ENCODE assay signal across 12 cellular contexts in the genomic region with DNA sequence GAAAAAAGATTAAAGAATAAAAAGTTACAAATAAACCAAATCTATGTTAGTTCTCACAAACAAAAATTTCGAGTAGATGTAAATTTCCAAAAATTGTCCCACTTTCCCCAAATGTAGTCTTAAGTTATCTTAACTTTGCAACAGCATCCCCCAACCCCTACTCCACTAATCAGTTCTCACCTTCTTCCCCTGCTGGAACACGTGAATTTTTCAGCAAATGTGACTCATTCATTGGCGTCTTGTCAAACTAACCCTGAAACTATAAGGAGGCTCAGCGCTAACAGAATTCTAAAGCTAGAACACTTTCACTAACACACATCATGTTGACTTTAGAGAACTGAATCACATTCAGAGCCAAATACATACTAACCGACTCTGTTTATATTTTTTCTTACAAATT. TPM values are rescaled to one million over a fixed set of nuclear protein-coding genes. Genes with fewer than 3 reads are reported as not detected.
DNase-seq lines count a peak whose midpoint lies in the region; ATAC-seq, FAIRE-seq and TF ChIP-seq lines count a peak whose summit lies in the region.
"Had no signal": no experiment of that assay in that cellular context is flagged by ENCODE, and none has a peak within 500 bp of the region (broad histone marks: within the 10 kb centered on the region; RNA-seq: fewer than 3 reads in every experiment).

No MANE protein-coding gene starts in this region.

- WGBS in gastroesophageal sphincter (ENCODE audit: low coverage in 1 of 2), 2 donors, result 24% methylated on average over 5 of the region's 5 CpGs
- 68 to 72% methylated on average over 5 of the region's 5 CpGs for WGBS in sigmoid colon, 2 donors

- H3K27ac Mint-ChIP-seq in nephron progenitor cell, result peak overlapping the region; percentile 37

- peaks cover 4% of the 10 kb centered on the region for H3K9me3 Mint-ChIP-seq in nephron progenitor cell

- H3K4me1 ChIP-seq in endothelial cell of umbilical vein (ENCODE audit: control insufficient read depth, extremely low read depth, insufficient read depth, low read length) (no peaks in the 10 kb centered on the region), gastroesophageal sphincter (peaks cover 0 to 34% (median 4%) of the 10 kb centered on the region in 3 donors), sigmoid colon (peaks cover 0 to 32% (median 21%) of the 10 kb centered on the region in 4 donors)
- H3K4me1 ChIP-seq: lower lobe of right lung, upper lobe of left lung had no signal

- CTCF ChIA-PET in endothelial cell of umbilical vein (lab: Charles Lee) (interaction anchor here (1.1 to 1.9 kb wide), 2 partner anchors 46 to 110 kb away, joined by 4 read pairs; no protein-coding TSS in a partner anchor), GM10248 (lab: Yijun Ruan, JAX) (interaction anchor here (1.7 to 2.2 kb wide), 2 partner anchors 16 to 110 kb away, joined by 4 to 6 read pairs; no protein-coding TSS in a partner anchor)

- no peaks in the 10 kb centered on the region for H3K27me3 Mint-ChIP-seq in nephron progenitor cell (ENCODE audit: low read depth, poor library complexity)

- H3K36me3 Mint-ChIP-seq in nephron progenitor cell (ENCODE audit: low read depth), result peaks cover 41% of the 10 kb centered on the region

- H3K4me3 ChIP-seq in endothelial cell of umbilical vein (replicated peaks in 1 of 3; ENCODE audit: insufficient read depth in 1 of 3, low read depth in 1 of 3, low read length in 3 of 3) (no peak overlapping the region), gastroesophageal sphincter (no peak overlapping the region), sigmoid colon (no peak overlapping the region)
- H3K4me3 ChIP-seq: lower lobe of right lung, upper lobe of left lung had no signal

- in situ Hi-C loops in G401 (cut with HindIII; ENCODE audit: low sequenced_read_pairs), result no loop called here

- POLR2A ChIA-PET in endothelial cell of umbilical vein (lab: Charles Lee) (no interaction called here), GM10248 (lab: Yijun Ruan, JAX) (no interaction called here)

- TF ChIP-seq EP300 in gastroesophageal sphincter (IDR thresholded peaks at IDR 0.05), result no peak
- TF ChIP-seq EP300 in sigmoid colon (IDR thresholded peaks at IDR 0.05), result no peak

- no peak overlapping the region for H3K4me3 Mint-ChIP-seq in nephron progenitor cell

- TF ChIP-seq POLR2A in endothelial cell of umbilical vein (IDR thresholded peaks at IDR 0.05; ENCODE audit: low read depth, low read length) (no peak), gastroesophageal sphincter (IDR thresholded peaks at IDR 0.05) (no peak), sigmoid colon (IDR thresholded peaks at IDR 0.05) (no peak)

- DNase-seq in G401 (ENCODE audit: low spot score) (peak; percentile 29), OCI-M1 (lab: John Stamatoyannopoulos, UW) (peak; percentile 78), endothelial cell of umbilical vein (ENCODE audit: low read depth, low spot score) (peak; percentile 82), nephron progenitor cell (no peak), sigmoid colon (no peak), GM10248 (ENCODE audit: extremely low spot score) (no peak)
- DNase-seq: lower lobe of right lung, NCI-H1436 treated with DMSO at 0.1 percent for 48 hours, retina, upper lobe of left lung had no signal

- H3K9me3 ChIP-seq in endothelial cell of umbilical vein (replicated peaks; ENCODE audit: control insufficient read depth, insufficient read depth, low read length) (no peaks in the 10 kb centered on the region), gastroesophageal sphincter (no peaks in the 10 kb centered on the region), sigmoid colon (no peaks in the 10 kb centered on the region)
- H3K9me3 ChIP-seq: lower lobe of right lung, upper lobe of left lung had no signal

- no peak for ATAC-seq in HG03280 (IDR thresholded peaks at IDR 0.05; ENCODE audit: unreplicated experiment)
- no peak for ATAC-seq in gastroesophageal sphincter

- no TSS peak for BruUV-seq in endothelial cell of umbilical vein (replicated peaks; lab: Mats Ljungman, UMichigan)

- no peak overlapping the region for H2AFZ ChIP-seq in endothelial cell of umbilical vein (ENCODE audit: low read depth, low read length)

- no peaks in the 10 kb centered on the region for H4K20me1 ChIP-seq in endothelial cell of umbilical vein (replicated peaks; ENCODE audit: control insufficient read depth, extremely low read depth, insufficient read depth, low read length)

- H3K9ac ChIP-seq in endothelial cell of umbilical vein (replicated peaks; ENCODE audit: extremely low read depth, insufficient read depth, low read length), result no peak overlapping the region

- H3K36me3 ChIP-seq in endothelial cell of umbilical vein (ENCODE audit: control insufficient read depth in 2 of 2, extremely low read depth in 1 of 2, insufficient read depth in 2 of 2, low read length in 2 of 2) (peaks cover 0 to 2% of the 10 kb centered on the region in 2 experiments), gastroesophageal sphincter (peaks cover 0 to 13% of the 10 kb centered on the region in 2 donors), sigmoid colon (peaks cover 0 to 10% (median 6%) of the 10 kb centered on the region in 4 donors)

- TF ChIP-seq CTCF in endothelial cell of umbilical vein (IDR thresholded peaks at IDR 0.05; ENCODE audit: extremely low read depth in 1 of 2, insufficient read depth in 1 of 2, low read depth in 1 of 2, low read length in 2 of 2) (no peak), nephron progenitor cell (IDR thresholded peaks at IDR 0.05) (no peak), gastroesophageal sphincter (IDR thresholded peaks at IDR 0.05) (no peak), sigmoid colon (IDR thresholded peaks at IDR 0.05) (no peak), GM10248 (IDR thresholded peaks at IDR 0.05; ENCODE audit: control extremely low read depth, extremely low read depth, low read depth, missing control alignments) (no peak)

- intact Hi-C loops in endothelial cell of umbilical vein (cut with micrococcal nuclease), result loop anchor here (10.0 kb wide), 1 partner anchor 120 kb away; no protein-coding TSS in a partner anchor
- intact Hi-C loops in sigmoid colon (cut with DNase I), result loop anchor here (10.0 kb wide), 1 partner anchor 50 kb away; a partner anchor contains a TSS

- FAIRE-seq in endothelial cell of umbilical vein (lab: Jason Lieb, UNC), result peak; percentile 44

- no peaks in the 10 kb centered on the region for H3K27me3 ChIP-seq in endothelial cell of umbilical vein (ENCODE audit: control insufficient read depth in 2 of 2, insufficient read depth in 2 of 2, low read length in 2 of 2)
- H3K27me3 ChIP-seq in gastroesophageal sphincter, result no peaks in the 10 kb centered on the region
- H3K27me3 ChIP-seq in sigmoid colon, result no peaks in the 10 kb centered on the region
- H3K27me3 ChIP-seq: upper lobe of left lung had no signal

- H3K9me1 ChIP-seq in endothelial cell of umbilical vein (replicated peaks; ENCODE audit: control insufficient read depth, extremely low read depth, insufficient read depth, low read length), result no peaks in the 10 kb centered on the region

- H3K27ac ChIP-seq in endothelial cell of umbilical vein (ENCODE audit: insufficient read depth, low read depth, low read length), result no peak overlapping the region
- H3K27ac ChIP-seq in gastroesophageal sphincter, result peak overlapping the region in 1 of 4 donors; percentile 39
- H3K27ac ChIP-seq in sigmoid colon, result peak overlapping the region in 2 of 4 donors; percentile 29 to 49
- H3K27ac ChIP-seq: lower lobe of right lung, upper lobe of left lung had no signal

- H3K79me2 ChIP-seq in endothelial cell of umbilical vein (ENCODE audit: control insufficient read depth, insufficient read depth, low read length), result no peaks in the 10 kb centered on the region

- H3K4me2 ChIP-seq in endothelial cell of umbilical vein (ENCODE audit: insufficient read depth, low read length), result no peak overlapping the region

- peaks cover 21% of the 10 kb centered on the region for H3K4me1 Mint-ChIP-seq in nephron progenitor cell

- dilution Hi-C loops in endothelial cell of umbilical vein (cut with MboI; ENCODE audit: extremely low pct_ligation_motif_present, low sequenced_read_pairs), result no loop called here

TF ChIP-seq in endothelial cell of umbilical vein, 7 proteins besides CTCF, POLR2A, EP300 and RAD21:
- TF ChIP-seq POLR2AphosphoS5 (IDR thresholded peaks at IDR 0.05; ENCODE audit: insufficient read depth, low read depth, low read length), result no peak
- peak; percentile 50 for TF ChIP-seq FOS (IDR thresholded peaks at IDR 0.05; ENCODE audit: borderline replicate concordance, insufficient read depth, low read length)
- TF ChIP-seq MYC (IDR thresholded peaks at IDR 0.05; ENCODE audit: low read depth, low read length), result no peak
- TF ChIP-seq EZH2 (IDR thresholded peaks at IDR 0.05; ENCODE audit: borderline replicate concordance, low read depth, low read length, severe bottlenecking), result no peak
- TF ChIP-seq GATA2 (IDR thresholded peaks at IDR 0.05; ENCODE audit: insufficient read depth, insufficient read length, low read depth, low read length), result no peak
- TF ChIP-seq, protein P1, sequence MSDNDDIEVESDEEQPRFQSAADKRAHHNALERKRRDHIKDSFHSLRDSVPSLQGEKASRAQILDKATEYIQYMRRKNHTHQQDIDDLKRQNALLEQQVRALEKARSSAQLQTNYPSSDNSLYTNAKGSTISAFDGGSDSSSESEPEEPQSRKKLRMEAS (IDR thresholded peaks at IDR 0.05; ENCODE audit: insufficient read depth, insufficient read length), result no peak
- peak; percentile 19 for TF ChIP-seq JUN (IDR thresholded peaks at IDR 0.05; ENCODE audit: borderline replicate concordance, insufficient read depth, insufficient read length, low read depth)

RNA-seq across cellular contexts. Expression of a gene that starts 46.1 kb away (rescaled TPM):
- 2.5 and 6.7 TPM in 2 replicates for total RNA-seq in G401 (2014; rRNA removed; shearing (Covaris generic))
- 26.9 and 30.5 TPM in 2 replicates for total RNA-seq in endothelial cell of umbilical vein
- 11.9 and 14.1 TPM in 2 replicates for polyA plus RNA-seq in endothelial cell of umbilical vein
- polyA plus RNA-seq in endothelial cell of umbilical vein (2011; cell fraction: cytosol; rRNA removed), result 15.2 and 16.4 TPM in 2 replicates
- polyA plus RNA-seq in endothelial cell of umbilical vein (2011; cell fraction: nucleus; rRNA removed), result 65.5 and 66.9 TPM in 2 replicates
- 20.1 and 22.0 TPM in 2 replicates for polyA plus RNA-seq in endothelial cell of umbilical vein (2012)
- 16.0 and 17.1 TPM in 2 replicates for polyA minus RNA-seq in endothelial cell of umbilical vein
- polyA minus RNA-seq in endothelial cell of umbilical vein (2011; cell fraction: cytosol; rRNA and poly(A)+ RNA removed), result 7.9 TPM
- polyA minus RNA-seq in endothelial cell of umbilical vein (2011; cell fraction: nucleus; rRNA and poly(A)+ RNA removed), result 32.2 and 33.1 TPM in 2 replicates
- total RNA-seq in gastroesophageal sphincter, result 10 to 100 TPM; 28.5 to 53.9 (median 42.2) TPM
- total RNA-seq in sigmoid colon, result 10 to 100 TPM; 30.3 to 58.6 (median 48.8) TPM
- polyA plus RNA-seq in sigmoid colon, result 10 to 100 TPM in 2 of 3 donors, 1 to 10 TPM in 1; 5.3 to 17.3 (median 13.2) TPM

Comparison
In these comparisons a context has a peak if more than half of its experiments do, and no peak if none do; other contexts are left out.
1. DNase-seq: peak in G401 (single experiment), OCI-M1 (single experiment) and endothelial cell of umbilical vein (single experiment); none in nephron progenitor cell (single experiment), sigmoid colon (single experiment) and GM10248 (single experiment).